8 cellular contexts compared by ENCODE assay signal in the genomic region with DNA sequence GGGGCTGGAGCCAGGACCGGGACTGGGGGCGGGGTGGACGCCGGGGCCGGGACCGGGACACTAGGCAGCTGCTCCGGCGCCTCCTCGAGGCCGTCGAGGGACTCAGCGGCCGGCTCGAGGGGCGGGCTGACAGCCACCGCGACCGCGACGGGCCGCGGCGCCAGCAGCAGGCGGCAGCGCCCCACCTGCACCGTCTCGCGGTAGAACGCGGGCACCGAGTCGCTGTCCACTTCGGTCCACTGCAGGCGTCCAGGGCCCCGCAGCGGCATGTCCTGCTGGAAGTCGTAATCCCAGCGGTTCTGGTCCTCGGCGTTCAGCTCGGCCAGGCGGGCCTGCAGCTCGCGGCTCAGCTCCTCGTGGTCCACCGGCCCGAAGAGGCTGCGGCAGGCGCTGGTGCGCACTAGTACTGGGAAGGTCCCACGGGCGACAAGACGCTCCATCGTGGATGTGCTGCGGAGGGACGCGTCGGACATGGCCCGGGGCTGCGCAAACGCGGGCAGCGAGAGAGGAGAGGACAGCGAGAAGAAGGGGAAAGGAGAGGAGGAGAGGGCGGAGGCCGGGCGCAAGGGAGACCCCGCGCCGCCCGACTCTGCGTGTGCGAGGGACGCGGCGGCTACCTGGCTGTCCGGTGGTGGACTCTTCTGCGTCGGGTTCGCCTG. TPM values are rescaled to one million over a fixed set of nuclear protein-coding genes. Genes with fewer than 3 reads are reported as not detected.
DNase-seq lines count a peak whose midpoint lies in the region; ATAC-seq, FAIRE-seq and TF ChIP-seq lines count a peak whose summit lies in the region.

No MANE protein-coding gene starts in this region.

- H4K20me1 ChIP-seq in H1 (replicated peaks in 1 of 2; ENCODE audit: control insufficient read depth in 1 of 2, insufficient read depth in 2 of 2, low read length in 2 of 2), result peaks cover 6 to 13% of the 10 kb centered on the region in 2 experiments

- peak overlapping the region in 2 of 4 experiments; percentile 4 to 50; a peak in 2 of 7 replicates for H3K9ac ChIP-seq in H1 (replicated peaks in 1 of 4; ENCODE audit: extremely low read depth in 1 of 4, low read depth in 3 of 4, low read length in 3 of 4)

- TF ChIP-seq CTCF in D721Med (IDR thresholded peaks at IDR 0.05; ENCODE audit: insufficient read depth, missing control alignments), result peak; percentile 24
- peak in 2 of 3 experiments; percentile 49 to 61; a peak in 3 of 4 replicates for TF ChIP-seq CTCF in H1 (IDR thresholded peaks at IDR 0.05; ENCODE audit: control extremely low read depth in 1 of 3, insufficient read depth in 1 of 3, low read depth in 1 of 3, low read length in 3 of 3)
- TF ChIP-seq CTCF in thyroid gland (IDR thresholded peaks at IDR 0.05), result peak in 3 of 6 experiments; percentile 18 to 45 (median 44)

- FAIRE-seq in D721Med (lab: Jason Lieb, UNC) (no peak), H1 (lab: Jason Lieb, UNC) (no peak)

- no peaks in the 10 kb centered on the region for H3K36me3 Mint-ChIP-seq in memory B cell

- peak overlapping the region; percentile 94 for H3K4me3 Mint-ChIP-seq in memory B cell

- H3K4me1 Mint-ChIP-seq in memory B cell, result peaks cover 8% of the 10 kb centered on the region

- DNase-seq in D721Med (ENCODE audit: insufficient read length, low spot score) (no peak), SKM-1 treated with dmso at 0.1 percent for 144 hours (lab: John Stamatoyannopoulos, UW; ENCODE audit: unreplicated experiment) (peak; percentile 15), H1 (ENCODE audit: low read depth in 1 of 2, low spot score in 2 of 2) (no peak), memory B cell (ENCODE audit: low spot score in 2 of 2) (peak in 1 of 2 donors; percentile 52), thyroid gland (peak; percentile 67 to 75), NCI-H2107 treated with DMSO at 0.1 percent for 48 hours (lab: John Stamatoyannopoulos, UW; ENCODE audit: unreplicated experiment) (no peak)

- H3K27ac ChIP-seq in H1 (ENCODE audit: low read depth, low read length), result no peak overlapping the region
- H3K27ac ChIP-seq in thyroid gland, result peak overlapping the region; percentile 18 to 66 (median 44)

- 5% methylated on average over 49 of the region's 80 CpGs; no CpG with 5 or more reads in 1 of the 2 experiments for WGBS in H1 (ENCODE audit: extremely low coverage in 1 of 2, insufficient coverage in 1 of 2, insufficient read length in 1 of 2, insufficient replicate concordance in 2 of 2, low coverage in 1 of 2, low lambda C conversion rate in 2 of 2, missing lambda C conversion rate in 1 of 2), 2 experiments
- WGBS in thyroid gland, 2 donors, result 0 to 1% methylated on average over 35 to 38 of the region's 80 CpGs

- H3K23me2 ChIP-seq in H1 (ENCODE audit: low read depth, low read length), result peaks cover 12% of the 10 kb centered on the region; the same call in 1 of the 2 replicates

- H3K14ac ChIP-seq in H1 (ENCODE audit: insufficient read length), result no peak overlapping the region

- no peaks in the 10 kb centered on the region for H3K9me3 Mint-ChIP-seq in memory B cell

- peak overlapping the region; percentile 68; the same call in 1 of the 2 replicates for H2BK12ac ChIP-seq in H1 (ENCODE audit: low read depth, low read length)

- H4K5ac ChIP-seq in H1 (ENCODE audit: insufficient read length, low read depth, low read length), result peak overlapping the region; percentile 72

- H3K36me3 ChIP-seq in H1 (ENCODE audit: control insufficient read depth in 2 of 4, insufficient read depth in 4 of 4, low read length in 3 of 4), result peaks cover 0 to 4% (median 0%) of the 10 kb centered on the region in 4 experiments; a peak in 1 of 8 replicates
- no peaks in the 10 kb centered on the region for H3K36me3 ChIP-seq in thyroid gland

- ATAC-seq in HG03060 (IDR thresholded peaks at IDR 0.05; ENCODE audit: low read depth, unreplicated experiment) (peak; percentile 11), memory B cell (ENCODE audit: low read depth) (no peak), GM18505 (IDR thresholded peaks at IDR 0.05; ENCODE audit: unreplicated experiment) (no peak)

- peak overlapping the region; percentile 73 to 93 for H3K4me2 ChIP-seq in H1 (ENCODE audit: insufficient read depth in 1 of 2, low read depth in 2 of 2, low read length in 2 of 2)

- H2BK5ac ChIP-seq in H1 (ENCODE audit: low read depth, low read length), result peak overlapping the region; percentile 75; the same call in 1 of the 2 replicates

- no peak overlapping the region for H3K27ac Mint-ChIP-seq in memory B cell

- H3K27me3 ChIP-seq in H1 (replicated peaks in 1 of 4; ENCODE audit: control insufficient read depth in 3 of 4, extremely low read depth in 1 of 4, insufficient read depth in 3 of 4, low read length in 3 of 4), result peaks cover 2 to 84% (median 56%) of the 10 kb centered on the region in 4 experiments
- H3K27me3 ChIP-seq in thyroid gland, result no peaks in the 10 kb centered on the region

- H3K4me3 ChIP-seq in H1 (ENCODE audit: extremely low read depth in 1 of 4, insufficient read depth in 2 of 4, low read depth in 3 of 4, low read length in 4 of 4) (peak overlapping the region; percentile 44 to 68 (median 54)), thyroid gland (replicated peaks in 1 of 3) (peak overlapping the region; percentile 35 to 64 (median 58))

- no peaks in the 10 kb centered on the region for H3K79me2 ChIP-seq in H1 (ENCODE audit: control insufficient read depth in 1 of 2, insufficient read depth in 2 of 2, low read length in 2 of 2)

- H2BK20ac ChIP-seq in H1 (ENCODE audit: low read length), result peak overlapping the region; percentile 61; the same call in 1 of the 2 replicates

- POLR2A ChIA-PET in H1 (lab: Charles Lee; ENCODE audit: partially characterized antibody), result interaction anchor here (0.7 to 3.0 kb wide), 20 partner anchors 10 to 508 kb away, joined by 3 to 18 read pairs (median 4); a partner anchor contains a TSS

- TF ChIP-seq EP300 in H1 (IDR thresholded peaks at IDR 0.05; ENCODE audit: borderline replicate concordance in 1 of 2, low read depth in 2 of 2, low read length in 2 of 2), result no peak

- no peaks in the 10 kb centered on the region for H3K79me1 ChIP-seq in H1 (ENCODE audit: low read depth, low read length)

- intact Hi-C loops in thyroid gland (cut with DNase I), result loop anchor here (10.0 kb wide), 1 partner anchor 180 kb away; no protein-coding TSS in a partner anchor

- peaks cover 6% of the 10 kb centered on the region for H3K27me3 Mint-ChIP-seq in memory B cell

- no peak overlapping the region for H3K23ac ChIP-seq in H1 (ENCODE audit: insufficient read length)

- H2AFZ ChIP-seq in H1 (ENCODE audit: low read length), result no peak overlapping the region

- H2BK120ac ChIP-seq in H1 (replicated peaks; ENCODE audit: low read depth, low read length), result no peak overlapping the region

- peak overlapping the region; percentile 87 for H4K8ac ChIP-seq in H1 (ENCODE audit: extremely low read depth, insufficient read depth, low read length)

- peak overlapping the region; percentile 73 for H3K4ac ChIP-seq in H1 (replicated peaks; ENCODE audit: insufficient read length, low read depth, low read length)

- H3K4me1 ChIP-seq in H1 (replicated peaks in 1 of 4; ENCODE audit: control insufficient read depth in 3 of 4, insufficient read depth in 4 of 4, low read length in 3 of 4) (peaks cover 0 to 25% (median 21%) of the 10 kb centered on the region in 4 experiments; a peak in 6 of 7 replicates), thyroid gland (peaks cover 16 to 21% of the 10 kb centered on the region in 2 donors)

- peak overlapping the region; percentile 87; the same call in 1 of the 2 replicates for H2AK5ac ChIP-seq in H1 (ENCODE audit: low read depth, low read length)

- peak overlapping the region; percentile 48 for H3K56ac ChIP-seq in H1 (replicated peaks; ENCODE audit: insufficient read length, low read depth, low read length)

- peak overlapping the region; percentile 95; the same call in 1 of the 2 replicates for H2BK15ac ChIP-seq in H1 (ENCODE audit: low read length)

- peak; percentile 57 to 73 for TF ChIP-seq RAD21 in H1 (IDR thresholded peaks at IDR 0.05 in 1 of 2, conservative IDR thresholded peaks at IDR 0.05 in 1 of 2; ENCODE audit: low read depth in 2 of 2, low read length in 2 of 2)

- CTCF ChIA-PET in H1 (lab: Charles Lee; ENCODE audit: partially characterized antibody), result interaction anchor here (0.9 to 13.5 kb wide), 10 partner anchors 12 to 351 kb away, joined by 3 to 521 read pairs (median 3); a partner anchor contains a TSS

- TF ChIP-seq POLR2A in H1 (IDR thresholded peaks at IDR 0.05; ENCODE audit: control extremely low read depth in 1 of 2, low read depth in 2 of 2, low read length in 2 of 2) (no peak), thyroid gland (IDR thresholded peaks at IDR 0.05) (no peak), GM18505 (IDR thresholded peaks at IDR 0.05; ENCODE audit: borderline replicate concordance, extremely low read depth, insufficient read depth, insufficient read length) (no peak)

- no peaks in the 10 kb centered on the region for H3K9me3 ChIP-seq in H1 (ENCODE audit: insufficient read depth in 2 of 2, low read depth in 1 of 2, low read length in 1 of 2)
- no peaks in the 10 kb centered on the region for H3K9me3 ChIP-seq in thyroid gland

- peak overlapping the region; percentile 96 for H3K18ac ChIP-seq in H1 (ENCODE audit: extremely low read depth, low read length)

- peak overlapping the region; percentile 83 for H4K91ac ChIP-seq in H1 (replicated peaks; ENCODE audit: insufficient read length, low read length)

TF ChIP-seq in H1, 55 proteins besides CTCF, POLR2A, EP300 and RAD21 (continues in another document):
- TF ChIP-seq CHD2 (IDR thresholded peaks at IDR 0.05; ENCODE audit: low read length), result peak; percentile 8; the same call in 1 of the 2 replicates

RNA-seq across cellular contexts. Expression of a gene that starts 0.4 kb away (rescaled TPM):
- total RNA-seq in H1 (2021; fragmentation: NEBNext Ultra II Directional; extraction: Animal tissue kit (Norgen Biotek cat#: 25700)), result 12.8 and 16.2 TPM in 2 replicates
- 14.1 and 21.8 TPM in 2 replicates for polyA plus RNA-seq in H1 (2011; rRNA removed)
- 13.5 TPM for polyA plus RNA-seq in H1 (2011; cell fraction: cytosol; rRNA removed)
- 19.1 TPM for polyA plus RNA-seq in H1 (2011; cell fraction: nucleus; rRNA removed)
- polyA plus RNA-seq in H1 (2012, experiment 1 of 2), result 5.5 to 12.0 TPM (median 10.3 TPM) in 4 replicates
- 12.8 TPM for polyA plus RNA-seq in H1 (2012, experiment 2 of 2)
- 12.8 TPM for polyA plus RNA-seq in H1 (2013, experiment 1 of 2)
- 10.8 TPM for polyA plus RNA-seq in H1 (2013, experiment 2 of 2)
- polyA minus RNA-seq in H1 (2011; rRNA and poly(A)+ RNA removed), result 1.7 and 2.9 TPM in 2 replicates
- polyA minus RNA-seq in H1 (2011; cell fraction: cytosol; rRNA and poly(A)+ RNA removed), result 16.9 TPM
- 23.8 TPM for polyA minus RNA-seq in H1 (2011; cell fraction: nucleus; rRNA and poly(A)+ RNA removed)
- total RNA-seq in thyroid gland, result 10 to 100 TPM; 12.6 to 29.7 (median 16.8) TPM

RNA-seq across cellular contexts. Expression of a gene that starts 44.1 kb away (rescaled TPM):
- 5.2 and 5.4 TPM in 2 replicates for total RNA-seq in H1 (2021; fragmentation: NEBNext Ultra II Directional; extraction: Animal tissue kit (Norgen Biotek cat#: 25700))
- 7.6 and 11.6 TPM in 2 replicates for polyA plus RNA-seq in H1 (2011; rRNA removed)
- 5.3 TPM for polyA plus RNA-seq in H1 (2011; cell fraction: cytosol; rRNA removed)
- 8.3 TPM for polyA plus RNA-seq in H1 (2011; cell fraction: nucleus; rRNA removed)
- 3.0 to 7.5 TPM (median 5.8 TPM) in 4 replicates for polyA plus RNA-seq in H1 (2012, experiment 1 of 2)
- 6.4 TPM for polyA plus RNA-seq in H1 (2012, experiment 2 of 2)
- 15.6 TPM for polyA plus RNA-seq in H1 (2013, experiment 1 of 2)
- polyA plus RNA-seq in H1 (2013, experiment 2 of 2), result 14.7 TPM
- polyA minus RNA-seq in H1 (2011; rRNA and poly(A)+ RNA removed), result 0.24 TPM in 1 of 2 replicates, not detected in the other
- 3.5 TPM for polyA minus RNA-seq in H1 (2011; cell fraction: cytosol; rRNA and poly(A)+ RNA removed)
- 13.2 TPM for polyA minus RNA-seq in H1 (2011; cell fraction: nucleus; rRNA and poly(A)+ RNA removed)
- 1 to 10 TPM in 2 of 4 donors, under 1 TPM in 1, not detected in 1; 0.93 to 3.7 (median 2.3) TPM for total RNA-seq in thyroid gland

Comparison
In these comparisons a context has a peak if more than half of its experiments do, and no peak if none do; other contexts are left out.
1. DNase-seq: peak in SKM-1 treated with dmso at 0.1 percent for 144 hours (single experiment) and thyroid gland (2 of 2); none in D721Med (single experiment), H1 (0 of 2) and NCI-H2107 treated with DMSO at 0.1 percent for 48 hours (single experiment).